Comparison of ENCODE assay signal across 8 cellular contexts in the genomic region with DNA sequence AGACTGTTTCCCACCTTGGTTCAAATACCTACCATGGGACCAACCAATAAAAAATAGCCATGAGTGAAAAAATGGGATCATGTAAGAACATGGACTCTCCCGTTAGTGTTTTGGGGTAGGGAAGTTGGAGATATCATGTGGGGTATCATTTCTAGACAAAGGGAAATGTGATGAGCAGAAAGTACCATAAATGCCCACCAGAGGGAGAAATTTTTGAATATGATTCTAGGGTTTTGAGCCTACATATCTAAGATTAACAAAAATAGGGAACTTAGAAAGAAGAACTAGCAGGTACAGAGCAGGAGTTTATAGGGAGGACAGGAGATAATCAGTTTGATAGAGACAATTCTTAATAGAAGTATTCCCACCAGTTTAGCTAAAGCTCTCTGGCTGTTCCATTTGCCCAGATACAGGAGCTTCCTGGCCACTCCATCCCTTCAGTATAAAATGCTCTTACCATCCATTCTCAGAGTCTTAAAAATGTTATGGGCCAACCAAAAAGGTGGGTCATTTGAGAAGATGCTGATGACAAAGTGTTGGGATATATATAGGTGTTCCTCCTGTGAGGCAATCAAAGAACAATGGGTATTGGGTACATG. TPM values are rescaled to one million over a fixed set of nuclear protein-coding genes. Genes with fewer than 3 reads are reported as not detected.
DNase-seq lines count a peak whose midpoint lies in the region; ATAC-seq and TF ChIP-seq lines count a peak whose summit lies in the region.

No MANE protein-coding gene starts in this region.

- no peaks in the 10 kb centered on the region for H3K9me3 Mint-ChIP-seq in HFFc6
- peaks cover 2% of the 10 kb centered on the region for H3K9me3 Mint-ChIP-seq in glutamatergic neuron (ENCODE audit: unreplicated experiment)
- H3K9me3 Mint-ChIP-seq in activated naive CD8-positive, alpha-beta T cell treated with anti-CD3 and anti-CD28 coated beads for 36 hours = no peaks in the 10 kb centered on the region

- H3K4me1 Mint-ChIP-seq in HFFc6 (ENCODE audit: low read depth) (peaks cover 16% of the 10 kb centered on the region), glutamatergic neuron (ENCODE audit: low read depth, unreplicated experiment) (peaks cover 4% of the 10 kb centered on the region)
- peaks cover 16% of the 10 kb centered on the region for H3K4me1 Mint-ChIP-seq in activated naive CD8-positive, alpha-beta T cell treated with anti-CD3 and anti-CD28 coated beads for 36 hours

- ATAC-seq in HG03342 (IDR thresholded peaks at IDR 0.05; ENCODE audit: unreplicated experiment) = no peak

- H3K27me3 Mint-ChIP-seq in HFFc6 (ENCODE audit: insufficient read depth) (peaks cover 8% of the 10 kb centered on the region), glutamatergic neuron (ENCODE audit: unreplicated experiment) (no peaks in the 10 kb centered on the region)
- peaks cover 4% of the 10 kb centered on the region for H3K27me3 Mint-ChIP-seq in activated naive CD8-positive, alpha-beta T cell treated with anti-CD3 and anti-CD28 coated beads for 36 hours

- DNase-seq in HFFc6 = peak; percentile 39
- peak; percentile 85 for DNase-seq in SKM-1 (lab: John Stamatoyannopoulos, UW; ENCODE audit: unreplicated experiment)
- DNase-seq in glutamatergic neuron = no peak
- DNase-seq in activated naive CD8-positive, alpha-beta T cell treated with anti-CD3 and anti-CD28 coated beads for 36 hours = no peak
- no peak for DNase-seq in retina
- no peak for DNase-seq in stimulated activated CD4-positive, alpha-beta T cell treated with anti-CD3 and anti-CD28 coated beads, Interleukin-15, amount 100 ng/mL, for 24 hours

- H3K27ac Mint-ChIP-seq in HFFc6 = no peak overlapping the region
- H3K27ac Mint-ChIP-seq in glutamatergic neuron (ENCODE audit: unreplicated experiment) = no peak overlapping the region
- H3K27ac Mint-ChIP-seq in activated naive CD8-positive, alpha-beta T cell treated with anti-CD3 and anti-CD28 coated beads for 36 hours = no peak overlapping the region

- H3K4me3 Mint-ChIP-seq in HFFc6 (no peak overlapping the region), glutamatergic neuron (ENCODE audit: unreplicated experiment) (no peak overlapping the region)
- no peak overlapping the region for H3K4me3 Mint-ChIP-seq in activated naive CD8-positive, alpha-beta T cell treated with anti-CD3 and anti-CD28 coated beads for 36 hours

- no peaks in the 10 kb centered on the region for H3K36me3 Mint-ChIP-seq in HFFc6 (ENCODE audit: low read depth)
- no peaks in the 10 kb centered on the region for H3K36me3 Mint-ChIP-seq in glutamatergic neuron (ENCODE audit: unreplicated experiment)
- H3K36me3 Mint-ChIP-seq in activated naive CD8-positive, alpha-beta T cell treated with anti-CD3 and anti-CD28 coated beads for 36 hours = peaks cover 6% of the 10 kb centered on the region

- H3K27ac ChIP-seq in C4-2B = no peak overlapping the region

- TF ChIP-seq CTCF in C4-2B (conservative IDR thresholded peaks at IDR 0.05) = peak; percentile 67
- peak; percentile 91 for TF ChIP-seq CTCF in HFFc6 (IDR thresholded peaks at IDR 0.05)
- peak; percentile 93 for TF ChIP-seq CTCF in glutamatergic neuron (IDR thresholded peaks at IDR 0.05; ENCODE audit: partially characterized antibody, unreplicated experiment)

RNA-seq across cellular contexts. Expression of a gene that starts 3.6 kb away (rescaled TPM):
- 10 to 100 TPM; 18.0 to 27.6 (median 19.6) TPM for total RNA-seq in HFFc6 (2021; fragmentation: NEBNext Ultra II Directional; extraction: Animal tissue kit (Norgen Biotek cat#: 25700))
- 11.5 TPM for total RNA-seq in glutamatergic neuron (ENCODE audit: unreplicated experiment)
- 10 to 100 TPM; 48.6 to 54.7 TPM for total RNA-seq in activated naive CD8-positive, alpha-beta T cell treated with anti-CD3 and anti-CD28 coated beads for 36 hours

Comparison
In these comparisons a context has a peak if more than half of its experiments do, and no peak if none do; other contexts are left out.
1. DNase-seq: peak in HFFc6 (single experiment) and SKM-1 (single experiment); none in glutamatergic neuron (single experiment), activated naive CD8-positive, alpha-beta T cell treated with anti-CD3 and anti-CD28 coated beads for 36 hours (single experiment), retina (single experiment) and stimulated activated CD4-positive, alpha-beta T cell treated with anti-CD3 and anti-CD28 coated beads, Interleukin-15, amount 100 ng/mL, for 24 hours (single experiment).
2. Peak in every context shown above with its lines, with median percentiles within 50 percentile points of each other: CTCF ChIP-seq.